In genomic region chr7:131648491-131648890, GRCh38 we compare ENCODE assay signal across 1 cellular context.
TF ChIP-seq lines count a peak whose summit lies in the region.

No MANE protein-coding gene starts in this region.

TF ChIP-seq in GM23338, 12 proteins besides CTCF, POLR2A, EP300 and RAD21 (continued from another document):
- TF ChIP-seq ZNF462 (CRISPR knock-in tag; IDR thresholded peaks at IDR 0.05) = no peak
- no peak for TF ChIP-seq CREB1 (CRISPR knock-in tag; IDR thresholded peaks at IDR 0.05; ENCODE audit: low read depth)
- TF ChIP-seq EZH2phosphoT487 (IDR thresholded peaks at IDR 0.05; ENCODE audit: unreplicated experiment) = no peak
- no peak for TF ChIP-seq ETS1 (IDR thresholded peaks at IDR 0.05)
- no peak for TF ChIP-seq STAT1 (IDR thresholded peaks at IDR 0.05; ENCODE audit: unreplicated experiment)
